27 cellular contexts compared by ENCODE assay signal in the genomic region with DNA sequence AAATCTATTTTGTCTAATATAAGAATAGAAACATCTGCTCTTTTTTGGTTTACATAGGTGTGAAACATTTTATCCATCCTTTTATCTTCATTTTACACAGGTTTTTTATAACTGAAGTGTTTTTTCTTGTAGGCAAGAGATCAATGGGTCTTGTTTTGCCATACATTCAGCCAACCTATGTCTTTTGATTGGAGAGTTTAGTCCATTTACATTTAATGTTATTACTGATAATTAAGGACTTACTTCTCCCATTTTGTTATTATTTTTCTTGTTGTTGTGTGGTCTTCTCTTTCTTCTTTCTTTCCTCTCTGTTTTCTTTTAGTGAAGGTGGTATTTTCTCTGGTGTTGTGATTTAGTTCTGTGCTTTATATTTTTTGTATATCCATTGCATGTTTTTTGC.
"Had no signal": no experiment of that assay in that cellular context is flagged by ENCODE, and none has a peak within 500 bp of the region (broad histone marks: within the 10 kb centered on the region; RNA-seq: fewer than 3 reads in every experiment).

No MANE protein-coding gene starts in this region.

- H3K27ac ChIP-seq: colonic mucosa, coronary artery, dorsolateral prefrontal cortex, epithelial cell of prostate, esophagus muscularis mucosa, esophagus squamous epithelium, foreskin keratinocyte, gastrocnemius medialis, gastroesophageal sphincter, heart left ventricle, heart right ventricle had no signal

- H3K36me3 ChIP-seq: colonic mucosa, esophagus muscularis mucosa, esophagus squamous epithelium, gastrocnemius medialis, gastroesophageal sphincter, heart left ventricle, heart right ventricle had no signal

- H3K27me3 ChIP-seq: colonic mucosa, dorsolateral prefrontal cortex, esophagus muscularis mucosa, esophagus squamous epithelium, gastrocnemius medialis, gastroesophageal sphincter, heart left ventricle, heart right ventricle had no signal

- DNase-seq: colonic mucosa; cortex of kidney; dermis blood vessel endothelial cell; dorsolateral prefrontal cortex; effector CD4-positive, alpha-beta T cell; effector CD8-positive, alpha-beta T cell; effector memory CD4-positive, alpha-beta T cell; effector memory CD8-positive, alpha-beta T cell; endodermal cell; erythroblast; esophagus squamous epithelium; foreskin fibroblast; foreskin keratinocyte; foreskin melanocyte; gastrocnemius medialis; glutamatergic neuron; head of caudate nucleus; heart left ventricle; heart right ventricle had no signal

- H3K4me3 ChIP-seq: colonic mucosa, coronary artery, dorsolateral prefrontal cortex, esophagus muscularis mucosa, esophagus squamous epithelium, gastrocnemius medialis, gastroesophageal sphincter, heart left ventricle, heart right ventricle had no signal

- H3K4me1 ChIP-seq: colonic mucosa, esophagus muscularis mucosa, esophagus squamous epithelium, foreskin keratinocyte, gastrocnemius medialis, gastroesophageal sphincter, heart left ventricle, heart right ventricle had no signal

- ATAC-seq: effector memory CD8-positive, alpha-beta T cell; esophagus mucosa; foreskin keratinocyte; gastrocnemius medialis; gastroesophageal sphincter; heart left ventricle; heart right ventricle had no signal

- H3K9me3 ChIP-seq: colonic mucosa, esophagus squamous epithelium, gastroesophageal sphincter had no signal

- FAIRE-seq: endometrium, endothelial cell of umbilical vein, frontal cortex had no signal
